Comparison of ENCODE assay signal across 10 cellular contexts in genomic region chr2:148048475-148049221, GRCh38. TPM values are rescaled to one million over a fixed set of nuclear protein-coding genes. Genes with fewer than 3 reads are reported as not detected.
DNase-seq lines count a peak whose midpoint lies in the region; ATAC-seq, FAIRE-seq and TF ChIP-seq lines count a peak whose summit lies in the region.
"Had no signal": no experiment of that assay in that cellular context is flagged by ENCODE, and none has a peak within 500 bp of the region (broad histone marks: within the 10 kb centered on the region; RNA-seq: fewer than 3 reads in every experiment).

No MANE protein-coding gene starts in this region.

- POLR2A ChIA-PET in OCI-LY7 (lab: Charles Lee): interaction anchor here (0.8 to 0.9 kb wide), 3 partner anchors 15 to 32 kb away, joined by 3 to 4 read pairs (median 3); no protein-coding TSS in a partner anchor

- no peaks in the 10 kb centered on the region for H3K9me2 ChIP-seq in OCI-LY7 (ENCODE audit: insufficient read depth, low read length)

- H4K20me1 ChIP-seq in OCI-LY7 (ENCODE audit: insufficient read depth, low read length): peaks cover 3% of the 10 kb centered on the region; the same call in 1 of the 2 replicates

- no peaks in the 10 kb centered on the region for H3K9me3 ChIP-seq in small intestine (ENCODE audit: control insufficient read depth, low read depth)
- H3K9me3 ChIP-seq in OCI-LY7 (ENCODE audit: low read length): no peaks in the 10 kb centered on the region
- H3K9me3 ChIP-seq: thoracic aorta had no signal

- CTCF ChIA-PET in OCI-LY7 (lab: Charles Lee; ENCODE audit: unreplicated experiment): no interaction called here

- H3K27ac ChIP-seq in small intestine (ENCODE audit: low read depth in 1 of 2, low read length in 1 of 2) (no peak overlapping the region), OCI-LY7 (ENCODE audit: low read depth, low read length, poor library complexity, severe bottlenecking) (no peak overlapping the region)
- H3K27ac ChIP-seq: thoracic aorta had no signal

- H3K4me1 ChIP-seq in small intestine (ENCODE audit: control insufficient read depth in 2 of 2, insufficient read depth in 1 of 2, low read depth in 1 of 2, low read length in 1 of 2): no peaks in the 10 kb centered on the region
- no peaks in the 10 kb centered on the region for H3K4me1 ChIP-seq in OCI-LY7 (ENCODE audit: insufficient read depth, low read length, poor library complexity, severe bottlenecking)

- H3K4me3 ChIP-seq in small intestine (ENCODE audit: low read depth in 1 of 2, low read length in 2 of 2) (no peak overlapping the region), OCI-LY7 (ENCODE audit: low read depth, low read length, poor library complexity, severe bottlenecking) (no peak overlapping the region)
- H3K4me3 ChIP-seq: thoracic aorta had no signal

- H2AFZ ChIP-seq in OCI-LY7 (ENCODE audit: low read length): no peak overlapping the region

- no peaks in the 10 kb centered on the region for H3K36me3 ChIP-seq in small intestine (ENCODE audit: control insufficient read depth in 2 of 2, insufficient read depth in 2 of 2, low read length in 2 of 2)
- H3K36me3 ChIP-seq in OCI-LY7 (ENCODE audit: insufficient read depth, low read length): no peaks in the 10 kb centered on the region
- H3K36me3 ChIP-seq: thoracic aorta had no signal

- 82 to 95% (median 93%) methylated on average over 1 of the region's 1 CpG for WGBS in small intestine, 3 donors

- ATAC-seq in GM18861 (IDR thresholded peaks at IDR 0.05; ENCODE audit: unreplicated experiment): peak; percentile 52
- ATAC-seq: HCT116 had no signal

- no peaks in the 10 kb centered on the region for H3K79me2 ChIP-seq in OCI-LY7 (ENCODE audit: insufficient read depth, low read depth, low read length)

- TF ChIP-seq CTCF in OCI-LY7 (conservative IDR thresholded peaks at IDR 0.05; ENCODE audit: low read length): no peak

- H3K27me3 ChIP-seq in small intestine (ENCODE audit: control insufficient read depth in 2 of 2, insufficient read depth in 2 of 2, low read length in 2 of 2): no peaks in the 10 kb centered on the region

- BruUV-seq in OCI-LY7 (replicated peaks; lab: Mats Ljungman, UMichigan): no TSS peak

- no peak overlapping the region for H3K4me2 ChIP-seq in OCI-LY7 (ENCODE audit: low read length)

- intact Hi-C loops in OCI-LY7 (cut with micrococcal nuclease; ENCODE audit: unreplicated experiment): no loop called here

- peak; percentile 13 for DNase-seq in H4 (ENCODE audit: low spot score)
- DNase-seq in KG1 (lab: John Stamatoyannopoulos, UW): peak; percentile 18
- DNase-seq in myocyte (ENCODE audit: low read depth): peak; percentile 49
- DNase-seq in small intestine: no peak
- DNase-seq in RKO (ENCODE audit: low spot score): no peak
- DNase-seq in stimulated activated naive CD4-positive, alpha-beta T cell (lab: John Stamatoyannopoulos, UW): no peak
- DNase-seq in OCI-LY7 (ENCODE audit: low spot score): no peak

- no peak for FAIRE-seq in small intestine (lab: Jason Lieb, UNC)

RNA-seq across cellular contexts. Expression of gene MBD5, which starts 27.8 kb away (rescaled TPM):
- total RNA-seq in H4 (2014; rRNA removed; shearing (Covaris generic)): 2.7 and 12.8 TPM in 2 replicates
- total RNA-seq in myocyte: 13.2 and 21.9 TPM in 2 replicates
- polyA plus RNA-seq in myocyte (2012): 11.9 TPM
- polyA plus RNA-seq in small intestine: 1 to 10 TPM; 2.7 to 6.2 (median 3.1) TPM
- 8.6 and 13.8 TPM in 2 replicates for total RNA-seq in OCI-LY7 (2014; rRNA removed; shearing (Covaris generic))
- 39.8 and 46.3 TPM in 2 replicates for total RNA-seq in OCI-LY7 (2022)

RNA-seq across cellular contexts. Expression of gene ORC4, which starts 28.1 kb away (rescaled TPM):
- total RNA-seq in H4 (2014; rRNA removed; shearing (Covaris generic)): 95.1 and 115 TPM in 2 replicates
- total RNA-seq in myocyte (50.0 and 81.1 TPM in 2 replicates), OCI-LY7 (2022) (32.9 and 37.4 TPM in 2 replicates)
- polyA plus RNA-seq in myocyte (2012): 11.5 TPM
- polyA plus RNA-seq in small intestine: 10 to 100 TPM; 10.1 to 16.0 (median 11.1) TPM
- 20.3 and 21.0 TPM in 2 replicates for total RNA-seq in OCI-LY7 (2014; rRNA removed; shearing (Covaris generic))

Comparison
In these comparisons a context has a peak if more than half of its experiments do, and no peak if none do; other contexts are left out.
1. DNase-seq: peak in H4 (single experiment), KG1 (single experiment) and myocyte (single experiment); none in small intestine (single experiment), RKO (single experiment), stimulated activated naive CD4-positive, alpha-beta T cell (0 of 6) and OCI-LY7 (single experiment).